ENCODE assay signal across 12 cellular contexts in genomic region chr7:44015090-44015489, GRCh38. TPM values are rescaled to one million over a fixed set of nuclear protein-coding genes. Genes with fewer than 3 reads are reported as not detected.
"Had no signal": no experiment of that assay in that cellular context is flagged by ENCODE, and none has a peak within 500 bp of the region (broad histone marks: within the 10 kb centered on the region; RNA-seq: fewer than 3 reads in every experiment).

No MANE protein-coding gene starts in this region.

RNA-seq across cellular contexts. Expression of gene SPDYE1, which starts 17.4 kb away (rescaled TPM):
- total RNA-seq: activated CD4-positive, alpha-beta memory T cell treated with anti-CD3 and anti-CD28 coated beads, Interleukin-2, amount 10 ng/mL, durations not matched to agents 7 days and 5 days; activated CD4-positive, alpha-beta T cell treated with anti-CD3 and anti-CD28 coated beads for 36 hours; activated CD4-positive, alpha-beta T cell treated with anti-CD3 and anti-CD28 coated beads, Interleukin-2, amount 10 ng/mL, durations not matched to agents 7 days and 5 days; activated CD8-positive, alpha-beta T cell treated with anti-CD3 and anti-CD28 coated beads, Interleukin-2, amount 10 ng/mL, durations not matched to agents 7 days and 5 days; activated T-helper 2 cell treated with anti-CD3 and anti-CD28 coated beads, Interferon-gamma antibody, Interleukin-2, Interleukin-4, amounts not matched to agents 10 μg/mL and 5 μg/mL and 100 μg/mL, durations not matched to agents 14 hours and 24 hours and 36 hours; ascending aorta; bronchial epithelial cell; cardiac muscle cell; T-cell; T-helper 1 cell treated with Interleukin-12 subunit alpha and Interleukin-12 subunit beta and Interleukin-4 antibody, amounts not matched to agents 30 ng/mL and 1 ng/mL, for 36 hours; T-helper 2 cell treated with Interferon-gamma antibody and Interleukin-4, amounts not matched to agents 100 ng/mL and 5 ng/mL, for 36 hours; WTC11 had no signal

RNA-seq across cellular contexts. Expression of gene PGAM2, which starts 50.3 kb away (rescaled TPM):
- total RNA-seq: activated CD4-positive, alpha-beta T cell treated with anti-CD3 and anti-CD28 coated beads for 36 hours; ascending aorta had no signal
